In genomic region chr13:45367995-45368394, GRCh38 we compare ENCODE assay signal across 10 cellular contexts. TPM values are rescaled to one million over a fixed set of nuclear protein-coding genes. Genes with fewer than 3 reads are reported as not detected.
DNase-seq lines count a peak whose midpoint lies in the region; ATAC-seq and TF ChIP-seq lines count a peak whose summit lies in the region.
"Had no signal": no experiment of that assay in that cellular context is flagged by ENCODE, and none has a peak within 500 bp of the region (broad histone marks: within the 10 kb centered on the region; RNA-seq: fewer than 3 reads in every experiment).

No MANE protein-coding gene starts in this region.

- TSS peak; percentile 38 for BruUV-seq in PC-3 (replicated peaks; lab: Mats Ljungman, UMichigan)
- no TSS peak for BruUV-seq in MCF 10A (replicated peaks; lab: Mats Ljungman, UMichigan)

- no peaks in the 10 kb centered on the region for H3K36me3 ChIP-seq in CD4-positive, alpha-beta memory T cell (ENCODE audit: insufficient read depth, low read length)
- H3K36me3 ChIP-seq in PC-3 (ENCODE audit: low read depth, low read length) = no peaks in the 10 kb centered on the region
- no peaks in the 10 kb centered on the region for H3K36me3 ChIP-seq in naive thymus-derived CD4-positive, alpha-beta T cell (ENCODE audit: control insufficient read depth in 2 of 3, insufficient read depth in 3 of 3, low read length in 3 of 3)
- H3K36me3 ChIP-seq in WERI-Rb-1 = no peaks in the 10 kb centered on the region
- H3K36me3 ChIP-seq in H7 (replicated peaks; ENCODE audit: control insufficient read depth, insufficient read depth, low read length) = no peaks in the 10 kb centered on the region
- H3K36me3 ChIP-seq: SJSA1 had no signal

- DNase-seq in CD4-positive, alpha-beta memory T cell = peak in 1 of 5 donors; percentile 60
- DNase-seq in PC-3 (no peak), MCF 10A (ENCODE audit: unreplicated experiment) (no peak), WERI-Rb-1 (no peak), H7 (no peak), LoVo (ENCODE audit: low spot score) (no peak), GOT3 (lab: John Stamatoyannopoulos, UW) (no peak)
- peak in 1 of 9 donors; percentile 28 for DNase-seq in naive thymus-derived CD4-positive, alpha-beta T cell
- DNase-seq: NCI-H510A had no signal

- peaks cover 5 to 26% of the 10 kb centered on the region in 2 donors for H3K36me3 Mint-ChIP-seq in CD4-positive, alpha-beta memory T cell
- H3K36me3 Mint-ChIP-seq in MCF 10A (ENCODE audit: insufficient read depth, unreplicated experiment) = peaks cover 8% of the 10 kb centered on the region
- H3K36me3 Mint-ChIP-seq in naive thymus-derived CD4-positive, alpha-beta T cell = peaks cover 0 to 27% (median 18%) of the 10 kb centered on the region in 5 donors

- H3K4me1 ChIP-seq in CD4-positive, alpha-beta memory T cell (ENCODE audit: insufficient read depth, low read length) = peaks cover 36% of the 10 kb centered on the region
- peaks cover 32% of the 10 kb centered on the region for H3K4me1 ChIP-seq in PC-3 (ENCODE audit: insufficient read depth, low read length)
- peaks cover 22 to 25% of the 10 kb centered on the region in 2 donors for H3K4me1 ChIP-seq in naive thymus-derived CD4-positive, alpha-beta T cell (ENCODE audit: control insufficient read depth in 2 of 2, insufficient read depth in 2 of 2, low read length in 2 of 2)

- H3K4me3 ChIP-seq in CD4-positive, alpha-beta memory T cell (ENCODE audit: low read length in 2 of 2) = no peak overlapping the region
- H3K4me3 ChIP-seq in PC-3 (ENCODE audit: low read length) (no peak overlapping the region), WERI-Rb-1 (ENCODE audit: low read depth, low read length) (no peak overlapping the region), H7 (ENCODE audit: insufficient read depth, low read depth, low read length) (no peak overlapping the region)
- no peak overlapping the region for H3K4me3 ChIP-seq in naive thymus-derived CD4-positive, alpha-beta T cell (ENCODE audit: low read length)
- H3K4me3 ChIP-seq: SJSA1 had no signal

- CTCF ChIA-PET in CD4-positive, alpha-beta memory T cell (lab: Charles Lee; ENCODE audit: partially characterized antibody) = interaction anchor here (0.5 to 6.7 kb wide), 15 partner anchors 16 to 337 kb away, joined by 3 to 128 read pairs (median 3); partner anchors contain the start of gene TPT1
- CTCF ChIA-PET in PC-3 (lab: Charles Lee) = no interaction called here
- CTCF ChIA-PET in MCF 10A (lab: Yijun Ruan, JAX) = interaction anchor here (0.5 to 7.9 kb wide), 6 partner anchors 25 to 162 kb away, joined by 3 to 74 read pairs (median 3); partner anchors contain the start of gene TPT1
- CTCF ChIA-PET in naive thymus-derived CD4-positive, alpha-beta T cell (lab: Charles Lee) = interaction anchor here (0.6 to 1.7 kb wide), 10 partner anchors 12 to 773 kb away, joined by 3 to 5 read pairs (median 4); partner anchors contain the start of genes COG3 and TPT1

- intact Hi-C loops in CD4-positive, alpha-beta memory T cell (cut with micrococcal nuclease) = loop anchor here (1.0 to 5.0 kb wide), 5 partner anchors 27 to 96 kb away; partner anchors contain the start of genes COG3, SLC25A30 and TPT1
- intact Hi-C loops in PC-3 (cut with micrococcal nuclease) (no loop called here), MCF 10A (cut with micrococcal nuclease) (loop anchor here (1.0 kb wide), 1 partner anchor 27 kb away; the partner anchor contains the start of gene TPT1)
- intact Hi-C loops in naive thymus-derived CD4-positive, alpha-beta T cell (cut with micrococcal nuclease) = loop anchor here (1.0 to 10.0 kb wide), 11 partner anchors 26 to 927 kb away; partner anchors contain the start of genes COG3 (in 2 of the 2), SLC25A30 (in 2 of the 2), TPT1 (in 2 of the 2) and LCP1 (in 1 of the 2)

- H3K4me3 Mint-ChIP-seq in CD4-positive, alpha-beta memory T cell = peak overlapping the region in 7 of 8 donors; percentile 35 to 79 (median 65)
- no peak overlapping the region for H3K4me3 Mint-ChIP-seq in MCF 10A (ENCODE audit: unreplicated experiment)
- H3K4me3 Mint-ChIP-seq in naive thymus-derived CD4-positive, alpha-beta T cell = peak overlapping the region in 9 of 10 donors; percentile 48 to 80 (median 64)

- H3K9me2 ChIP-seq in PC-3 (replicated peaks; ENCODE audit: low read length) = no peaks in the 10 kb centered on the region

- no peaks in the 10 kb centered on the region for H3K27me3 Mint-ChIP-seq in CD4-positive, alpha-beta memory T cell
- H3K27me3 Mint-ChIP-seq in MCF 10A (ENCODE audit: insufficient read depth, unreplicated experiment) = no peaks in the 10 kb centered on the region
- no peaks in the 10 kb centered on the region for H3K27me3 Mint-ChIP-seq in naive thymus-derived CD4-positive, alpha-beta T cell

- peaks cover 35 to 67% (median 46%) of the 10 kb centered on the region in 4 donors for H3K4me1 Mint-ChIP-seq in CD4-positive, alpha-beta memory T cell
- peaks cover 31% of the 10 kb centered on the region for H3K4me1 Mint-ChIP-seq in MCF 10A (ENCODE audit: insufficient read depth, unreplicated experiment)
- peaks cover 48 to 65% (median 55%) of the 10 kb centered on the region in 7 donors for H3K4me1 Mint-ChIP-seq in naive thymus-derived CD4-positive, alpha-beta T cell

- H3K27ac Mint-ChIP-seq in CD4-positive, alpha-beta memory T cell = peak overlapping the region; percentile 93 to 97 (median 93)
- peak overlapping the region; percentile 95 for H3K27ac Mint-ChIP-seq in MCF 10A (ENCODE audit: low read depth, unreplicated experiment)
- peak overlapping the region; percentile 81 to 96 (median 90) for H3K27ac Mint-ChIP-seq in naive thymus-derived CD4-positive, alpha-beta T cell

- H3K27me3 ChIP-seq in CD4-positive, alpha-beta memory T cell (ENCODE audit: insufficient read depth, low read length) = no peaks in the 10 kb centered on the region
- no peaks in the 10 kb centered on the region for H3K27me3 ChIP-seq in PC-3 (ENCODE audit: low read length)
- H3K27me3 ChIP-seq in naive thymus-derived CD4-positive, alpha-beta T cell (ENCODE audit: control insufficient read depth in 2 of 2, insufficient read depth in 2 of 2, low read length in 2 of 2) = no peaks in the 10 kb centered on the region
- H3K27me3 ChIP-seq in WERI-Rb-1 (ENCODE audit: insufficient read depth, low read depth, severe bottlenecking) = no peaks in the 10 kb centered on the region
- H3K27me3 ChIP-seq in H7 (ENCODE audit: control insufficient read depth, insufficient read depth, low read length) = no peaks in the 10 kb centered on the region
- H3K27me3 ChIP-seq: SJSA1 had no signal

- no peaks in the 10 kb centered on the region for H3K9me3 ChIP-seq in CD4-positive, alpha-beta memory T cell (ENCODE audit: control insufficient read depth in 1 of 2, low read length in 2 of 2)
- no peaks in the 10 kb centered on the region for H3K9me3 ChIP-seq in PC-3 (ENCODE audit: low read length)
- H3K9me3 ChIP-seq in naive thymus-derived CD4-positive, alpha-beta T cell (ENCODE audit: control insufficient read depth in 2 of 3, low read length in 3 of 3) = no peaks in the 10 kb centered on the region
- H3K9me3 ChIP-seq in WERI-Rb-1 (ENCODE audit: severe bottlenecking) = no peaks in the 10 kb centered on the region
- H3K9me3 ChIP-seq: SJSA1 had no signal

- no peaks in the 10 kb centered on the region for H3F3A ChIP-seq in PC-3 (ENCODE audit: low read length, unreplicated experiment)

- no peaks in the 10 kb centered on the region for H4K20me1 ChIP-seq in PC-3 (ENCODE audit: low read length)

- H2AFZ ChIP-seq in PC-3 (ENCODE audit: low read length) = no peak overlapping the region

- H3K4me2 ChIP-seq in PC-3 (ENCODE audit: low read length) = 0 out of 2 replicates have a peak overlapping the region, but pooled peaks have one; percentile 22

- no peaks in the 10 kb centered on the region for H3K79me2 ChIP-seq in PC-3 (ENCODE audit: low read length)

- no peak for ATAC-seq in PC-3
- no peak for ATAC-seq in naive thymus-derived CD4-positive, alpha-beta T cell

- TF ChIP-seq CTCF in PC-3 (conservative IDR thresholded peaks at IDR 0.05; ENCODE audit: low read depth, low read length) (no peak), MCF 10A (IDR thresholded peaks at IDR 0.05; ENCODE audit: unreplicated experiment) (no peak), WERI-Rb-1 (IDR thresholded peaks at IDR 0.05; ENCODE audit: low read depth, low read length) (no peak)

- peaks cover 0 to 10% (median 0%) of the 10 kb centered on the region in 8 donors for H3K9me3 Mint-ChIP-seq in CD4-positive, alpha-beta memory T cell
- H3K9me3 Mint-ChIP-seq in MCF 10A (ENCODE audit: unreplicated experiment) = no peaks in the 10 kb centered on the region
- H3K9me3 Mint-ChIP-seq in naive thymus-derived CD4-positive, alpha-beta T cell = peaks cover 0 to 10% (median 0%) of the 10 kb centered on the region in 11 donors

- peak overlapping the region; percentile 48 for H3K9ac ChIP-seq in PC-3 (ENCODE audit: low read length)

- H3K27ac ChIP-seq in CD4-positive, alpha-beta memory T cell (ENCODE audit: low read depth, low read length) = peak overlapping the region; percentile 48
- H3K27ac ChIP-seq in PC-3 (ENCODE audit: low read length) (peak overlapping the region; percentile 69), WERI-Rb-1 (no peak overlapping the region)
- no peak overlapping the region for H3K27ac ChIP-seq in naive thymus-derived CD4-positive, alpha-beta T cell (ENCODE audit: low read depth, low read length)
- H3K27ac ChIP-seq: SJSA1 had no signal

- POLR2A ChIA-PET in CD4-positive, alpha-beta memory T cell (lab: Charles Lee; ENCODE audit: partially characterized antibody) = interaction anchor here (0.6 to 11.2 kb wide), 13 partner anchors 9 to 684 kb away, joined by 3 to 219 read pairs (median 5); partner anchors contain the start of genes COG3, SLC25A30, TPT1 and ZC3H13
- POLR2A ChIA-PET in PC-3 (lab: Charles Lee; ENCODE audit: unreplicated experiment) = interaction anchor here (0.6 to 1.0 kb wide), 3 partner anchors 27 to 260 kb away, joined by 4 to 9 read pairs (median 5); partner anchors contain the start of gene TPT1
- POLR2A ChIA-PET in MCF 10A (lab: Yijun Ruan, JAX) = interaction anchor here (1.2 to 2.4 kb wide), 7 partner anchors 16 to 97 kb away, joined by 3 to 20 read pairs (median 7); partner anchors contain the start of gene COG3
- POLR2A ChIA-PET in naive thymus-derived CD4-positive, alpha-beta T cell (lab: Charles Lee) = interaction anchor here (0.6 to 8.6 kb wide), 11 partner anchors 9 to 142 kb away, joined by 3 to 112 read pairs (median 5); partner anchors contain the start of genes SLC25A30 and TPT1

RNA-seq across cellular contexts. Expression of gene TPT1, which starts 27.0 kb away (rescaled TPM):
- over 10,000 TPM; 10,578 to 11,080 TPM for total RNA-seq in CD4-positive, alpha-beta memory T cell
- 1,000 to 10,000 TPM; 2,372 to 3,792 TPM for polyA plus RNA-seq in CD4-positive, alpha-beta memory T cell
- total RNA-seq in PC-3 (2014; rRNA removed) (948 and 982 TPM in 2 replicates), MCF 10A (2022) (4,896 and 5,827 TPM in 2 replicates)
- over 10,000 TPM in 2 of 5 experiments, 1,000 to 10,000 TPM in 3; 4,230 to 13,134 (median 7,796) TPM for total RNA-seq in naive thymus-derived CD4-positive, alpha-beta T cell
- 1,000 to 10,000 TPM; 3,943 to 4,894 TPM for polyA plus RNA-seq in naive thymus-derived CD4-positive, alpha-beta T cell
- 1,060 and 1,417 TPM in 2 replicates for total RNA-seq in H7 (2014; rRNA removed; shearing (Covaris generic))

RNA-seq across cellular contexts. Expression of gene SLC25A30, which starts 50.2 kb away (rescaled TPM):
- total RNA-seq in CD4-positive, alpha-beta memory T cell = 10 to 100 TPM; 21.4 to 22.0 TPM
- polyA plus RNA-seq in CD4-positive, alpha-beta memory T cell = 1 to 10 TPM; 1.8 to 2.0 TPM
- 8.0 and 19.5 TPM in 2 replicates for total RNA-seq in PC-3 (2014; rRNA removed)
- total RNA-seq in MCF 10A (2022) = 10.5 and 11.9 TPM in 2 replicates
- 10 to 100 TPM; 13.3 to 29.4 (median 23.6) TPM for total RNA-seq in naive thymus-derived CD4-positive, alpha-beta T cell
- 1 to 10 TPM; 1.7 to 2.1 TPM for polyA plus RNA-seq in naive thymus-derived CD4-positive, alpha-beta T cell
- 1.0 and 2.2 TPM in 2 replicates for total RNA-seq in H7 (2014; rRNA removed; shearing (Covaris generic))

Comparison
In these comparisons a context has a peak if more than half of its experiments do, and no peak if none do; other contexts are left out.
1. H3K27ac ChIP-seq: peak in CD4-positive, alpha-beta memory T cell (single experiment) and PC-3 (single experiment); none in naive thymus-derived CD4-positive, alpha-beta T cell (single experiment) and WERI-Rb-1 (single experiment).
2. Peak in every context shown above with its lines, with median percentiles within 50 percentile points of each other: H3K27ac Mint-ChIP-seq.